Comparison of ENCODE assay signal across 11 cellular contexts in genomic region chr14:66038214-66038977, GRCh38.
A peak's percentile ranks its signal among the peaks of the same experiment; 100 is the strongest.
DNase-seq lines count a peak whose midpoint lies in the region; ATAC-seq and TF ChIP-seq lines count a peak whose summit lies in the region.
"Had no signal": no experiment of that assay in that cellular context is flagged by ENCODE, and none has a peak within 500 bp of the region (broad histone marks: within the 10 kb centered on the region; RNA-seq: fewer than 3 reads in every experiment).

No MANE protein-coding gene starts in this region.

- POLR2A ChIA-PET in naive thymus-derived CD4-positive, alpha-beta T cell (lab: Charles Lee), result no interaction called here
- POLR2A ChIA-PET in GM10248 (lab: Yijun Ruan, JAX), result no interaction called here

- H3K9me3 ChIP-seq in naive thymus-derived CD4-positive, alpha-beta T cell (ENCODE audit: control insufficient read depth in 2 of 3, low read length in 3 of 3), result no peaks in the 10 kb centered on the region
- no peaks in the 10 kb centered on the region for H3K9me3 ChIP-seq in SJCRH30 (replicated peaks)

- H3K27me3 ChIP-seq in naive thymus-derived CD4-positive, alpha-beta T cell (ENCODE audit: control insufficient read depth in 2 of 2, insufficient read depth in 2 of 2, low read length in 2 of 2), result no peaks in the 10 kb centered on the region
- H3K27me3 ChIP-seq in SJCRH30, result no peaks in the 10 kb centered on the region

- H3K4me1 Mint-ChIP-seq in naive thymus-derived CD4-positive, alpha-beta T cell, result peaks cover 0 to 5% (median 0%) of the 10 kb centered on the region in 7 donors
- H3K4me1 Mint-ChIP-seq in immature natural killer cell, result no peaks in the 10 kb centered on the region

- H3K27me3 Mint-ChIP-seq in naive thymus-derived CD4-positive, alpha-beta T cell, result peaks cover 0 to 32% (median 5%) of the 10 kb centered on the region in 5 donors
- peaks cover 3 to 4% (median 3%) of the 10 kb centered on the region in 3 donors for H3K27me3 Mint-ChIP-seq in immature natural killer cell (ENCODE audit: low read depth in 3 of 3)

- H3K27ac Mint-ChIP-seq in naive thymus-derived CD4-positive, alpha-beta T cell, result no peak overlapping the region
- H3K27ac Mint-ChIP-seq in immature natural killer cell, result no peak overlapping the region
- H3K27ac Mint-ChIP-seq: activated CD8-positive, alpha-beta T cell treated with anti-CD3 and anti-CD28 coated beads, Interleukin-2, amount 10 ng/mL, durations not matched to agents 7 days and 5 days; CD8-positive, alpha-beta T cell had no signal

- DNase-seq in Ammon's horn (ENCODE audit: low spot score) (peak; percentile 75), NOMO-1 treated with dmso at 0.1 percent for 144 hours (lab: John Stamatoyannopoulos, UW; ENCODE audit: unreplicated experiment) (peak; percentile 67), fibroblast of mammary gland (ENCODE audit: low read depth) (peak; percentile 44), activated gamma-delta T cell treated with Interleukin-2 at 50 U/mL for 16 hours (no peak), SJCRH30 (no peak), GM10248 (ENCODE audit: extremely low spot score) (no peak), immature natural killer cell (no peak)
- no peak for DNase-seq in naive thymus-derived CD4-positive, alpha-beta T cell
- DNase-seq: activated CD8-positive, alpha-beta T cell treated with anti-CD3 and anti-CD28 coated beads, Interleukin-2, amount 10 ng/mL, durations not matched to agents 7 days and 5 days; CD8-positive, alpha-beta T cell; NCI-H524 had no signal

- H3K4me3 ChIP-seq in fibroblast of mammary gland (ENCODE audit: control insufficient read depth, low read depth, low read length), result no peak overlapping the region
- H3K4me3 ChIP-seq in naive thymus-derived CD4-positive, alpha-beta T cell (ENCODE audit: low read length), result no peak overlapping the region
- H3K4me3 ChIP-seq in SJCRH30, result no peak overlapping the region

- H3K4me3 Mint-ChIP-seq in naive thymus-derived CD4-positive, alpha-beta T cell, result no peak overlapping the region
- no peak overlapping the region for H3K4me3 Mint-ChIP-seq in immature natural killer cell
- H3K4me3 Mint-ChIP-seq: activated CD8-positive, alpha-beta T cell treated with anti-CD3 and anti-CD28 coated beads, Interleukin-2, amount 10 ng/mL, durations not matched to agents 7 days and 5 days; CD8-positive, alpha-beta T cell had no signal

- peaks cover 0 to 8% (median under 1%) of the 10 kb centered on the region in 11 donors for H3K9me3 Mint-ChIP-seq in naive thymus-derived CD4-positive, alpha-beta T cell
- H3K9me3 Mint-ChIP-seq in immature natural killer cell, result peaks cover 0 to under 1% (median 0%) of the 10 kb centered on the region in 6 donors
- H3K9me3 Mint-ChIP-seq: CD8-positive, alpha-beta T cell had no signal

- CTCF ChIA-PET in naive thymus-derived CD4-positive, alpha-beta T cell (lab: Charles Lee), result interaction anchor here (0.6 kb wide), 1 partner anchor 1108 kb away, joined by 3 read pairs; no protein-coding TSS in a partner anchor
- CTCF ChIA-PET in GM10248 (lab: Yijun Ruan, JAX), result no interaction called here

- peaks cover 0 to 4% (median under 1%) of the 10 kb centered on the region in 5 donors for H3K36me3 Mint-ChIP-seq in naive thymus-derived CD4-positive, alpha-beta T cell
- H3K36me3 Mint-ChIP-seq in immature natural killer cell, result no peaks in the 10 kb centered on the region
- H3K36me3 Mint-ChIP-seq: CD8-positive, alpha-beta T cell had no signal

- intact Hi-C loops in naive thymus-derived CD4-positive, alpha-beta T cell (cut with micrococcal nuclease), result no loop called here

- no peak overlapping the region for H3K27ac ChIP-seq in naive thymus-derived CD4-positive, alpha-beta T cell (ENCODE audit: low read depth, low read length)
- no peak overlapping the region for H3K27ac ChIP-seq in SJCRH30

- peak; percentile 38 for ATAC-seq in naive thymus-derived CD4-positive, alpha-beta T cell
- ATAC-seq: activated CD8-positive, alpha-beta T cell treated with anti-CD3 and anti-CD28 coated beads, Interleukin-2, amount 10 ng/mL, durations not matched to agents 7 days and 5 days; CD8-positive, alpha-beta T cell had no signal

- H3K36me3 ChIP-seq in naive thymus-derived CD4-positive, alpha-beta T cell (ENCODE audit: control insufficient read depth in 2 of 3, insufficient read depth in 3 of 3, low read length in 3 of 3), result no peaks in the 10 kb centered on the region
- H3K36me3 ChIP-seq in SJCRH30, result no peaks in the 10 kb centered on the region

- H3K4me1 ChIP-seq in naive thymus-derived CD4-positive, alpha-beta T cell (ENCODE audit: control insufficient read depth in 2 of 2, insufficient read depth in 2 of 2, low read length in 2 of 2), result no peaks in the 10 kb centered on the region
- H3K4me1 ChIP-seq in SJCRH30, result no peaks in the 10 kb centered on the region

- no peak for TF ChIP-seq CTCF in fibroblast of mammary gland (conservative IDR thresholded peaks at IDR 0.05; ENCODE audit: control insufficient read depth, insufficient read depth, low read depth, low read length)
- no peak for TF ChIP-seq CTCF in GM10248 (IDR thresholded peaks at IDR 0.05; ENCODE audit: control extremely low read depth, extremely low read depth, low read depth, missing control alignments)

Comparison
In these comparisons a context has a peak if more than half of its experiments do, and no peak if none do; other contexts are left out.
1. DNase-seq: peak in Ammon's horn (single experiment), NOMO-1 treated with dmso at 0.1 percent for 144 hours (single experiment) and fibroblast of mammary gland (single experiment); none in naive thymus-derived CD4-positive, alpha-beta T cell (0 of 9), activated gamma-delta T cell treated with Interleukin-2 at 50 U/mL for 16 hours (single experiment), SJCRH30 (0 of 2), GM10248 (single experiment) and immature natural killer cell (0 of 3).